In genomic region chr22:50186181-50186731, GRCh38 we compare ENCODE assay signal across 8 cellular contexts. TPM values are rescaled to one million over a fixed set of nuclear protein-coding genes. Genes with fewer than 3 reads are reported as not detected.
DNase-seq lines count a peak whose midpoint lies in the region; ATAC-seq and TF ChIP-seq lines count a peak whose summit lies in the region.

No MANE protein-coding gene starts in this region.

- H3K36me3 Mint-ChIP-seq in activated naive CD8-positive, alpha-beta T cell, result peaks cover 2% of the 10 kb centered on the region

- DNase-seq in stomach (no peak), AG08396 (ENCODE audit: low spot score) (no peak), SK-N-DZ (ENCODE audit: low spot score) (no peak)

- H3K4me1 Mint-ChIP-seq in activated naive CD8-positive, alpha-beta T cell (ENCODE audit: low read depth), result peaks cover 31% of the 10 kb centered on the region

- intact Hi-C loops in stomach (cut with DNase I; ENCODE audit: low total_unique reads), result no loop called here

- peak overlapping the region; percentile 93 for H3K27ac Mint-ChIP-seq in activated naive CD8-positive, alpha-beta T cell

- H3K27me3 Mint-ChIP-seq in activated naive CD8-positive, alpha-beta T cell, result no peaks in the 10 kb centered on the region

- H3K4me1 ChIP-seq in HUES64 (ENCODE audit: insufficient read depth, low read length) (peaks cover 7% of the 10 kb centered on the region), stomach (peaks cover 49 to 85% (median 83%) of the 10 kb centered on the region in 4 donors)

- H3K4me3 ChIP-seq in HUES64 (ENCODE audit: low read length), result peak overlapping the region; percentile 59
- peak overlapping the region; percentile 66 for H3K4me3 ChIP-seq in iPS-18c (ENCODE audit: insufficient read depth, low read depth, low read length)
- H3K4me3 ChIP-seq in stomach, result peak overlapping the region; percentile 72 to 90 (median 74)

- WGBS in HUES64, result under 1% methylated on average over 47 of the region's 47 CpGs
- WGBS in stomach, 5 donors, result 0 to 2% (median 1%) methylated on average over 20 to 47 of the region's 47 CpGs

- no peak for TF ChIP-seq CTCF in stomach (IDR thresholded peaks at IDR 0.05)

- ATAC-seq in HG02798 (IDR thresholded peaks at IDR 0.05; ENCODE audit: poor library complexity, unreplicated experiment) (no peak), GM21576 (IDR thresholded peaks at IDR 0.05; ENCODE audit: unreplicated experiment) (no peak)

- H3K4me3 Mint-ChIP-seq in activated naive CD8-positive, alpha-beta T cell, result peak overlapping the region; percentile 96

- no peaks in the 10 kb centered on the region for H3K9me3 Mint-ChIP-seq in activated naive CD8-positive, alpha-beta T cell (ENCODE audit: low read depth)

- H3K27me3 ChIP-seq in HUES64 (ENCODE audit: insufficient read depth, low read length) (peaks cover 17% of the 10 kb centered on the region), stomach (no peaks in the 10 kb centered on the region)

- H3K9ac ChIP-seq in HUES64 (ENCODE audit: low read depth, low read length), result peak overlapping the region; percentile 59

- H3K27ac ChIP-seq in HUES64 (ENCODE audit: low read depth, low read length) (no peak overlapping the region), stomach (peak overlapping the region; percentile 71 to 89 (median 85))

- H3K9me3 ChIP-seq in HUES64 (ENCODE audit: insufficient read depth, low read depth, low read length), result no peaks in the 10 kb centered on the region
- H3K9me3 ChIP-seq in iPS-18c (ENCODE audit: control insufficient read depth, insufficient read depth, low read length), result no peaks in the 10 kb centered on the region
- H3K9me3 ChIP-seq in stomach, result no peaks in the 10 kb centered on the region

- no peak for TF ChIP-seq POLR2A in stomach (IDR thresholded peaks at IDR 0.05)

- no peaks in the 10 kb centered on the region for H3K36me3 ChIP-seq in HUES64 (ENCODE audit: insufficient read depth, low read length)
- H3K36me3 ChIP-seq in stomach, result peaks cover 0 to 5% (median 0%) of the 10 kb centered on the region in 4 donors

- no peak for TF ChIP-seq EP300 in stomach (IDR thresholded peaks at IDR 0.05)

RNA-seq across cellular contexts. Expression of gene TRABD, which starts 0.5 kb away (rescaled TPM):
- 32.5 TPM for polyA plus RNA-seq in HUES64 (2013, experiment 1 of 2)
- 33.3 TPM for polyA plus RNA-seq in HUES64 (2013, experiment 2 of 2)
- 100 to 1,000 TPM in 2 of 5 donors, 10 to 100 TPM in 3; 13.2 to 245 (median 56.7) TPM for total RNA-seq in stomach
- 10 to 100 TPM; 41.4 to 46.4 (median 45.5) TPM for polyA plus RNA-seq in stomach
- 51.6 and 62.9 TPM in 2 replicates for polyA plus RNA-seq in SK-N-DZ (2014; cell fraction: cytosol; rRNA removed)
- polyA plus RNA-seq in SK-N-DZ (2014; cell fraction: nucleus; rRNA removed), result 188 and 198 TPM in 2 replicates

RNA-seq across cellular contexts. Expression of gene SELENOO, which starts 14.6 kb away (rescaled TPM):
- 10.9 TPM for polyA plus RNA-seq in HUES64 (2013, experiment 1 of 2)
- 10.3 TPM for polyA plus RNA-seq in HUES64 (2013, experiment 2 of 2)
- total RNA-seq in stomach, result 100 to 1,000 TPM in 1 of 5 donors, 10 to 100 TPM in 4; 10.1 to 185 (median 57.2) TPM
- polyA plus RNA-seq in stomach, result 10 to 100 TPM; 30.9 to 37.5 (median 33.1) TPM
- polyA plus RNA-seq in SK-N-DZ (2014; cell fraction: cytosol; rRNA removed), result 32.9 and 34.5 TPM in 2 replicates
- 120 and 155 TPM in 2 replicates for polyA plus RNA-seq in SK-N-DZ (2014; cell fraction: nucleus; rRNA removed)

RNA-seq across cellular contexts. Expression of gene PANX2, which starts 15.7 kb away (rescaled TPM):
- polyA plus RNA-seq in HUES64 (2013, experiment 1 of 2), result 3.0 TPM
- polyA plus RNA-seq in HUES64 (2013, experiment 2 of 2), result 2.9 TPM
- 1 to 10 TPM in 2 of 5 donors, under 1 TPM in 1, not detected in 2; 0.29 to 1.8 (median 1.6) TPM for total RNA-seq in stomach
- 1 to 10 TPM in 1 of 3 donors, under 1 TPM in 1, not detected in 1; 0.25 to 1.1 TPM for polyA plus RNA-seq in stomach
- 1.7 and 2.2 TPM in 2 replicates for polyA plus RNA-seq in SK-N-DZ (2014; cell fraction: cytosol; rRNA removed)
- polyA plus RNA-seq in SK-N-DZ (2014; cell fraction: nucleus; rRNA removed), result 1.8 and 2.6 TPM in 2 replicates

RNA-seq across cellular contexts. Expression of gene TUBGCP6, which starts 58.6 kb away (rescaled TPM):
- polyA plus RNA-seq in HUES64 (2013, experiment 1 of 2), result 15.8 TPM
- polyA plus RNA-seq in HUES64 (2013, experiment 2 of 2), result 16.8 TPM
- total RNA-seq in stomach, result 100 to 1,000 TPM in 1 of 5 donors, 10 to 100 TPM in 4; 40.4 to 112 (median 91.5) TPM
- polyA plus RNA-seq in stomach, result 10 to 100 TPM; 37.8 to 59.0 (median 38.8) TPM
- 21.2 and 23.3 TPM in 2 replicates for polyA plus RNA-seq in SK-N-DZ (2014; cell fraction: cytosol; rRNA removed)
- 225 and 301 TPM in 2 replicates for polyA plus RNA-seq in SK-N-DZ (2014; cell fraction: nucleus; rRNA removed)
